9 cellular contexts compared by ENCODE assay signal in the genomic region with DNA sequence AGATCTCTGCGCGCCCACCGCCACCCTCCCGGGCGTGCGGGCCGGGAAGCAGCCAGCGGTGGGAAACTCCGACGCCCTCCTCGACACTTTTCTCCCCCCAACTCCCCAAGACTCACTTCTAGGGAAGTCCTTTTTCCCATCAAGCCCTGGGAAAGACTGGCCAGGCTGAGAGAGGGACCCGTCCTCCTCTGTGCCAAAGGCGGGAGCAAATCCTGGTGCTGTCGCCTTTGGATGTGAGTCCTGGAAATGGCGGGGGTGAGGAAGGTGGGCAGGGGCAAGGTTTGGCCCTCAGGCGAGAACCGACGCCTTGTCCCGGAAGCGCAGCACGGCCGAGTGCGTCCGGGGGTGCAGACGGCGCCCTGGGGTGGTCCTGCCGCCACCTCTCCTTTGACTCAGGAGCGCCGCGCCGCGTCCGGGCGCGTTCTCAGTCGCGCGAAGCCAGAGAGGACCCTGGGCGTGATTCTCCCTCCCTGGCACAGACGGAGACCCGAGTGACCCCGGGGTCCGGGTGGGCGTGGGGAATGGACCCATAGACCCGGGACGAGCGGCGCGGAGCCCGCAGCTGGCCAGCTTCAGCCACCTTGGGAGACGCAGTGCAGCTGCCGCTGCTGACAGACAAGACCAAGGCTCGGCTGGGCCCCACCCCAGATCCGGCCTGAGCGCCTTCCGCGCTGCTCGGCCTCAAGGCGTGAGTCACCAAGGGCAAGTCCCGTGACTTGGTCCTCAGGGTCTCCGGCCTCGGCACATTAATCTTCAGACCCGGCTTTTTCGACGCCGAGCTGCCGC. TPM values are rescaled to one million over a fixed set of nuclear protein-coding genes. Genes with fewer than 3 reads are reported as not detected.
A peak's percentile ranks its signal among the peaks of the same experiment; 100 is the strongest.
DNase-seq lines count a peak whose midpoint lies in the region; ATAC-seq and TF ChIP-seq lines count a peak whose summit lies in the region.
"Had no signal": no experiment of that assay in that cellular context is flagged by ENCODE, and none has a peak within 500 bp of the region (broad histone marks: within the 10 kb centered on the region; RNA-seq: fewer than 3 reads in every experiment).

No MANE protein-coding gene starts in this region.

- DNase-seq in CD8-positive, alpha-beta memory T cell = peak in 1 of 5 donors; percentile 14
- DNase-seq in HT-29 (ENCODE audit: low spot score) = peak; percentile 77
- DNase-seq in activated CD4-positive, alpha-beta T cell treated with anti-CD3 and anti-CD28 coated beads for 48 hours = peak; percentile 61
- no peak for DNase-seq in NCI-H446 (lab: John Stamatoyannopoulos, UW)

- peaks cover 20% of the 10 kb centered on the region for H3K27me3 ChIP-seq in CD8-positive, alpha-beta memory T cell (ENCODE audit: insufficient read depth, low read length, poor library complexity, severe bottlenecking)
- peaks cover 32% of the 10 kb centered on the region for H3K27me3 ChIP-seq in muscle layer of duodenum (ENCODE audit: low read depth, low read length)

- H3K36me3 ChIP-seq in CD8-positive, alpha-beta memory T cell (ENCODE audit: insufficient read depth, low read length) = peaks cover 9% of the 10 kb centered on the region
- H3K36me3 ChIP-seq in muscle layer of duodenum (ENCODE audit: control insufficient read depth in 1 of 2, insufficient read depth in 2 of 2, low read length in 2 of 2) (peaks cover 13 to 26% of the 10 kb centered on the region in 2 donors), urinary bladder (ENCODE audit: insufficient read depth) (no peaks in the 10 kb centered on the region)

- H3K9me3 ChIP-seq in CD8-positive, alpha-beta memory T cell (ENCODE audit: low read length) = no peaks in the 10 kb centered on the region
- H3K9me3 ChIP-seq in muscle layer of duodenum (ENCODE audit: control insufficient read depth in 1 of 2, low read length in 2 of 2) = no peaks in the 10 kb centered on the region

- H3K4me1 Mint-ChIP-seq in CD8-positive, alpha-beta memory T cell = peaks cover 50 to 79% (median 65%) of the 10 kb centered on the region in 3 donors

- ATAC-seq in esophagus mucosa = peak; percentile 49

- peak overlapping the region; percentile 67 to 80 (median 76) for H3K4me3 Mint-ChIP-seq in CD8-positive, alpha-beta memory T cell

- peaks cover 0 to 4% (median 0%) of the 10 kb centered on the region in 5 donors for H3K9me3 Mint-ChIP-seq in CD8-positive, alpha-beta memory T cell

- H3K27ac ChIP-seq in CD8-positive, alpha-beta memory T cell (ENCODE audit: low read depth, low read length) = peak overlapping the region; percentile 64
- H3K27ac ChIP-seq in muscle layer of duodenum (ENCODE audit: low read length) (peak overlapping the region; percentile 83), urinary bladder (ENCODE audit: low read depth) (no peak overlapping the region)

- H3K27ac Mint-ChIP-seq in CD8-positive, alpha-beta memory T cell = peak overlapping the region in 4 of 8 donors; percentile 5 to 66 (median 43)

- POLR2A ChIA-PET in CD8-positive, alpha-beta memory T cell (lab: Charles Lee) = interaction anchor here (0.5 to 2.4 kb wide), 4 partner anchors 10 to 32 kb away, joined by 3 to 7 read pairs (median 4); a partner anchor contains a TSS

- peaks cover 45 to 75% of the 10 kb centered on the region in 2 donors for H3K27me3 Mint-ChIP-seq in CD8-positive, alpha-beta memory T cell

- peak; percentile 63 for TF ChIP-seq POLR2A in GM19193 (IDR thresholded peaks at IDR 0.05; ENCODE audit: extremely low read depth, insufficient read depth, insufficient read length)

- CTCF ChIA-PET in CD8-positive, alpha-beta memory T cell (lab: Charles Lee) = interaction anchor here (0.9 to 2.1 kb wide), 5 partner anchors 16 to 29 kb away, joined by 3 to 10 read pairs (median 5); a partner anchor contains a TSS

- peaks cover 47% of the 10 kb centered on the region for H3K4me1 ChIP-seq in CD8-positive, alpha-beta memory T cell (ENCODE audit: insufficient read depth, low read length)
- H3K4me1 ChIP-seq in muscle layer of duodenum (ENCODE audit: control insufficient read depth in 1 of 2, insufficient read depth in 2 of 2, low read length in 2 of 2) (peaks cover 22 to 66% of the 10 kb centered on the region in 2 donors), urinary bladder (ENCODE audit: insufficient read depth) (no peaks in the 10 kb centered on the region)

- peak overlapping the region; percentile 50 for H3K4me3 ChIP-seq in CD8-positive, alpha-beta memory T cell (ENCODE audit: low read length)
- H3K4me3 ChIP-seq in muscle layer of duodenum (ENCODE audit: low read depth in 1 of 2, low read length in 2 of 2) (peak overlapping the region; percentile 62 to 80), urinary bladder (ENCODE audit: low read depth, low read length) (peak overlapping the region; percentile 48)

- 3% methylated on average over 67 of the region's 67 CpGs for WGBS in urinary bladder

- H3K36me3 Mint-ChIP-seq in CD8-positive, alpha-beta memory T cell = peaks cover 9 to 36% (median 24%) of the 10 kb centered on the region in 3 donors

RNA-seq across cellular contexts. Expression of a gene that starts 3.5 kb away (rescaled TPM):
- total RNA-seq in CD8-positive, alpha-beta memory T cell = under 1 TPM; 0.38 to 0.94 TPM
- not detected for polyA plus RNA-seq in CD8-positive, alpha-beta memory T cell
- 4.8 and 5.0 TPM in 2 replicates for total RNA-seq in HT-29 (2014; rRNA removed; shearing (Covaris generic))
- total RNA-seq in esophagus mucosa (0.32 TPM), urinary bladder (0.95 TPM)
- 0.95 TPM for polyA plus RNA-seq in urinary bladder

RNA-seq across cellular contexts. Expression of a gene that starts 4.6 kb away (rescaled TPM):
- total RNA-seq in CD8-positive, alpha-beta memory T cell = 10 to 100 TPM; 29.6 to 38.7 TPM
- 17.2 TPM for polyA plus RNA-seq in CD8-positive, alpha-beta memory T cell
- 17.2 and 20.1 TPM in 2 replicates for total RNA-seq in HT-29 (2014; rRNA removed; shearing (Covaris generic))
- 20.6 TPM for total RNA-seq in esophagus mucosa
- 21.7 TPM for total RNA-seq in urinary bladder
- 19.2 TPM for polyA plus RNA-seq in urinary bladder

RNA-seq across cellular contexts. Expression of a gene that starts 11.3 kb away (rescaled TPM):
- under 1 TPM; 0.37 to 0.60 TPM for total RNA-seq in CD8-positive, alpha-beta memory T cell
- polyA plus RNA-seq in CD8-positive, alpha-beta memory T cell = not detected
- total RNA-seq in HT-29 (2014; rRNA removed; shearing (Covaris generic)) = 0.08 TPM in 1 of 2 replicates, not detected in the other
- total RNA-seq in esophagus mucosa (not detected), urinary bladder (0.63 TPM)
- 0.51 TPM for polyA plus RNA-seq in urinary bladder
- total RNA-seq: subcutaneous adipose tissue had no signal

RNA-seq across cellular contexts. Expression of a gene that starts 20.0 kb away (rescaled TPM):
- 10 to 100 TPM; 26.4 to 28.0 TPM for total RNA-seq in CD8-positive, alpha-beta memory T cell
- polyA plus RNA-seq in CD8-positive, alpha-beta memory T cell = 20.5 TPM
- total RNA-seq in HT-29 (2014; rRNA removed; shearing (Covaris generic)) = 12.8 and 13.4 TPM in 2 replicates
- 10.5 TPM for total RNA-seq in esophagus mucosa
- total RNA-seq in urinary bladder = 10.8 TPM
- polyA plus RNA-seq in urinary bladder = 20.9 TPM

RNA-seq across cellular contexts. Expression of a gene that starts 20.1 kb away (rescaled TPM):
- 10 to 100 TPM; 20.3 to 22.8 TPM for total RNA-seq in CD8-positive, alpha-beta memory T cell
- 9.7 TPM for polyA plus RNA-seq in CD8-positive, alpha-beta memory T cell
- total RNA-seq in HT-29 (2014; rRNA removed; shearing (Covaris generic)) = 26.7 and 31.9 TPM in 2 replicates
- 4.6 TPM for total RNA-seq in esophagus mucosa
- total RNA-seq in urinary bladder = 28.2 TPM
- polyA plus RNA-seq in urinary bladder = 7.0 TPM

Comparison
In these comparisons a context has a peak if more than half of its experiments do, and no peak if none do; other contexts are left out.
1. DNase-seq: peak in HT-29 (single experiment) and activated CD4-positive, alpha-beta T cell treated with anti-CD3 and anti-CD28 coated beads for 48 hours (single experiment); none in NCI-H446 (0 of 2).
2. Peak in every context shown above with its lines, with median percentiles within 50 percentile points of each other: H3K4me3 ChIP-seq.